In genomic region chr14:101442451-101442850, GRCh38 we compare ENCODE assay signal across 10 cellular contexts.
DNase-seq lines count a peak whose midpoint lies in the region; ATAC-seq, FAIRE-seq and TF ChIP-seq lines count a peak whose summit lies in the region.
"Had no signal": no experiment of that assay in that cellular context is flagged by ENCODE, and none has a peak within 500 bp of the region (broad histone marks: within the 10 kb centered on the region; RNA-seq: fewer than 3 reads in every experiment).

No MANE protein-coding gene starts in this region.

- H3K27ac ChIP-seq in GM12878 (ENCODE audit: control insufficient read depth, insufficient read depth) = no peak overlapping the region

- no peak for TF ChIP-seq RAD21 in GM12878 (IDR thresholded peaks at IDR 0.05; ENCODE audit: insufficient read depth, low read depth, low read length)

- no peak overlapping the region for H3K4me2 ChIP-seq in GM12878 (ENCODE audit: control insufficient read depth, insufficient read depth)

- TF ChIP-seq EP300 in GM12878 (IDR thresholded peaks at IDR 0.05; ENCODE audit: borderline replicate concordance in 1 of 2, control insufficient read depth in 1 of 2, low read depth in 2 of 2, low read length in 2 of 2) = no peak

- TF ChIP-seq CTCF in activated CD8-positive, alpha-beta T cell treated with anti-CD3 and anti-CD28 coated beads for 36 hours (IDR thresholded peaks at IDR 0.05) = no peak
- TF ChIP-seq CTCF in GM12878 (IDR thresholded peaks at IDR 0.05 in 2 of 3, conservative IDR thresholded peaks at IDR 0.05 in 1 of 3; ENCODE audit: control insufficient read depth in 2 of 3, extremely low read depth in 1 of 3, insufficient read depth in 1 of 3, low read depth in 3 of 3, low read length in 3 of 3) (no peak), GM13976 (IDR thresholded peaks at IDR 0.05; ENCODE audit: borderline replicate concordance, control extremely low read depth, extremely low read depth, insufficient read depth, missing control alignments) (no peak)

- no peaks in the 10 kb centered on the region for H4K20me1 ChIP-seq in GM12878 (ENCODE audit: control insufficient read depth, insufficient read depth)

- no peaks in the 10 kb centered on the region for H3K27me3 ChIP-seq in GM12878 (replicated peaks in 1 of 2; ENCODE audit: control insufficient read depth in 2 of 2, insufficient read depth in 2 of 2, low read length in 1 of 2)

- H3K4me3 Mint-ChIP-seq in activated CD8-positive, alpha-beta T cell treated with anti-CD3 and anti-CD28 coated beads for 36 hours = no peak overlapping the region

- intact Hi-C loops in activated CD8-positive, alpha-beta T cell treated with anti-CD3 and anti-CD28 coated beads for 36 hours (cut with micrococcal nuclease) = no loop called here
- intact Hi-C loops in GM12878 (cut with micrococcal nuclease; ENCODE audit: unreplicated experiment) = no loop called here

- BruUV-seq in GM12878 (replicated peaks; lab: Mats Ljungman, UMichigan) = no TSS peak

- RAD21 ChIA-PET in GM12878 (lab: Charles Lee; ENCODE audit: unreplicated experiment) = no interaction called here

- SMC1A ChIA-PET in GM12878 (lab: Charles Lee; ENCODE audit: uncharacterized antibody, unreplicated experiment) = no interaction called here

- no peaks in the 10 kb centered on the region for H3K9me3 ChIP-seq in GM12878 (replicated peaks; ENCODE audit: control insufficient read depth, insufficient read depth, low read length)

- no peak overlapping the region for H2AFZ ChIP-seq in GM12878 (ENCODE audit: control insufficient read depth, low read depth, low read length)

- no peaks in the 10 kb centered on the region for H3K36me3 ChIP-seq in GM12878 (ENCODE audit: control insufficient read depth in 2 of 2, insufficient read depth in 2 of 2, low read length in 1 of 2)

- whole genome bisulfite sequencing in GM12878 (ENCODE audit: insufficient coverage, insufficient replicate concordance, low lambda C conversion rate, missing lambda C conversion rate) = 26% methylated on average over 21 of the region's 21 CpGs

- peak; percentile 80 for ATAC-seq in activated CD8-positive, alpha-beta T cell treated with anti-CD3 and anti-CD28 coated beads for 36 hours
- no peak for ATAC-seq in GM12878

- no peaks in the 10 kb centered on the region for H3K79me2 ChIP-seq in GM12878 (ENCODE audit: control insufficient read depth, insufficient read depth, low read length)

- no peaks in the 10 kb centered on the region for H3K4me1 ChIP-seq in GM12878 (ENCODE audit: control insufficient read depth, insufficient read depth, low read length)

- peaks cover 72% of the 10 kb centered on the region for H3K27me3 Mint-ChIP-seq in activated CD8-positive, alpha-beta T cell treated with anti-CD3 and anti-CD28 coated beads for 36 hours

- no peak overlapping the region for H3K4me3 ChIP-seq in GM12878

- no peak overlapping the region for H3K9ac ChIP-seq in GM12878 (ENCODE audit: control insufficient read depth, insufficient read depth, low read length)

- H3K9me3 Mint-ChIP-seq in activated CD8-positive, alpha-beta T cell treated with anti-CD3 and anti-CD28 coated beads for 36 hours = no peaks in the 10 kb centered on the region

- H3K4me1 Mint-ChIP-seq in activated CD8-positive, alpha-beta T cell treated with anti-CD3 and anti-CD28 coated beads for 36 hours (ENCODE audit: low read depth) = peaks cover 24% of the 10 kb centered on the region

- TF ChIP-seq POLR2A in GM12878 (IDR thresholded peaks at IDR 0.05; ENCODE audit: low read depth, low read length) = no peak
- no peak for TF ChIP-seq POLR2A in erythroblast (IDR thresholded peaks at IDR 0.05; ENCODE audit: low read length)

- CTCF ChIA-PET in activated CD8-positive, alpha-beta T cell treated with anti-CD3 and anti-CD28 coated beads for 36 hours (lab: Charles Lee) = no interaction called here
- CTCF ChIA-PET in GM12878 (lab: Yijun Ruan, JAX) = no interaction called here

- no peak for FAIRE-seq in GM12878 (lab: Jason Lieb, UNC)

- H3K27ac Mint-ChIP-seq in activated CD8-positive, alpha-beta T cell treated with anti-CD3 and anti-CD28 coated beads for 36 hours = no peak overlapping the region

- POLR2A ChIA-PET in activated CD8-positive, alpha-beta T cell treated with anti-CD3 and anti-CD28 coated beads for 36 hours (lab: Charles Lee) = no interaction called here
- POLR2A ChIA-PET in GM12878 (lab: Charles Lee) = no interaction called here

- DNase-seq in HT-29 (ENCODE audit: low spot score) = peak; percentile 51
- DNase-seq in activated CD8-positive, alpha-beta T cell treated with anti-CD3 and anti-CD28 coated beads for 36 hours = peak; percentile 80
- DNase-seq in GM12878 (ENCODE audit: low read depth, low spot score) = no peak
- peak; percentile 21 to 34 (median 27) for DNase-seq in stimulated activated CD4-positive, alpha-beta T cell treated with anti-CD3 and anti-CD28 coated beads, TNF-alpha, amount 100 ng/mL, for 4 hours (ENCODE audit: low read depth in 3 of 3)
- DNase-seq in NCI-H1048 (lab: John Stamatoyannopoulos, UW) = no peak
- no peak for DNase-seq in NCI-H446 treated with DMSO at 0.1 percent for 48 hours (lab: John Stamatoyannopoulos, UW)
- DNase-seq in GM13976 (ENCODE audit: low spot score) = no peak
- no peak for DNase-seq in erythroblast (lab: John Stamatoyannopoulos, UW)
- DNase-seq: islet precursor cell, NCI-H1694 treated with DMSO at 0.1 percent for 48 hours had no signal

- in situ Hi-C loops in GM12878 (cut with MboI) (no loop called here), GM13976 (cut with MboI; ENCODE audit: low sequenced_read_pairs, unreplicated experiment) (no loop called here)

- H3K36me3 Mint-ChIP-seq in activated CD8-positive, alpha-beta T cell treated with anti-CD3 and anti-CD28 coated beads for 36 hours (ENCODE audit: low read depth) = no peaks in the 10 kb centered on the region

TF ChIP-seq in GM12878, 131 proteins besides CTCF, POLR2A, EP300 and RAD21:
- no peak for TF ChIP-seq RAD51 (IDR thresholded peaks at IDR 0.05)
- no peak for TF ChIP-seq POLR2AphosphoS5 (IDR thresholded peaks at IDR 0.05; ENCODE audit: low read length)
- TF ChIP-seq RUNX3 (IDR thresholded peaks at IDR 0.05; ENCODE audit: low read length) = peak; percentile 78
- TF ChIP-seq TCF7 (IDR thresholded peaks at IDR 0.05; ENCODE audit: borderline replicate concordance) = peak; percentile 82

Comparison
In these comparisons a context has a peak if more than half of its experiments do, and no peak if none do; other contexts are left out.
1. DNase-seq: peak in HT-29 (single experiment), activated CD8-positive, alpha-beta T cell treated with anti-CD3 and anti-CD28 coated beads for 36 hours (single experiment) and stimulated activated CD4-positive, alpha-beta T cell treated with anti-CD3 and anti-CD28 coated beads, TNF-alpha, amount 100 ng/mL, for 4 hours (3 of 3); none in GM12878 (single experiment), NCI-H1048 (single experiment), NCI-H446 treated with DMSO at 0.1 percent for 48 hours (single experiment), GM13976 (single experiment) and erythroblast (0 of 2).